11 cellular contexts compared by ENCODE assay signal in the genomic region with DNA sequence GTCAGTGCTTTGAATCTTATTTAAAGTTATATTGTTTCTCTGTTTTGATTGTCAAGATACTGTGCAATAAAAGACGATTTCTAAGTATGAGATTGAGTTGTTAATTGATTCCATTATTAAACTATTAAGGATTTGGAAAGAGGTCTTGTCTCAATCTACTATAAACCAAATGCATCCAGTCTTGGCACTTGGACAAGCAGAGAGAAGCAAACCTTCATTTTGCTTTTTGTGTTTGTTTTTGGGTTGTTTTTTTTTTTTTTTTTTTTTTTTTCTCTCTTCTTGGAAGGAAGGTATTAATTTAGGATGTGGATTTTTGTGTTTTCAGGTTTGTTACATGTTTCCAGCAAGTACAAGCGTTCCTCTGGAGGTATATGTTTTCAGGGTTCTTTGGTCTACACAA. TPM values are rescaled to one million over a fixed set of nuclear protein-coding genes. Genes with fewer than 3 reads are reported as not detected.
DNase-seq lines count a peak whose midpoint lies in the region; ATAC-seq and TF ChIP-seq lines count a peak whose summit lies in the region.
"Had no signal": no experiment of that assay in that cellular context is flagged by ENCODE, and none has a peak within 500 bp of the region (broad histone marks: within the 10 kb centered on the region; RNA-seq: fewer than 3 reads in every experiment).

No MANE protein-coding gene starts in this region.

- no peak for DNase-seq in activated CD4-positive, alpha-beta T cell treated with anti-CD3 and anti-CD28 coated beads, Interleukin-2, amount 10 ng/mL, durations not matched to agents 24 days and 14 days
- no peak for DNase-seq in activated CD4-positive, alpha-beta T cell treated with anti-CD3 and anti-CD28 coated beads, Interleukin-2, amount 50 U/mL, for 48 hours
- DNase-seq in activated T-helper 1 cell treated with anti-CD3 and anti-CD28 coated beads, Interleukin-12 subunit alpha, Interleukin-12 subunit beta, Interleukin-2, Interleukin-4 antibody, amounts not matched to agents 30 ng/mL and 10 ng/mL and 1 ng/mL, durations not matched to agents 14 hours and 24 hours and 36 hours (ENCODE audit: low spot score): no peak
- DNase-seq in immature natural killer cell (no peak), stomach (no peak), thyroid gland (no peak)
- no peak for DNase-seq in activated effector memory CD4-positive, alpha-beta T cell treated with anti-CD3 and anti-CD28 coated beads, Interleukin-2, amount 50 U/mL, for 16 hours
- DNase-seq: cortex of kidney, mesendoderm, NCI-H2081 had no signal

- WGBS in stomach, 5 donors: 59 to 72% (median 67%) methylated on average over 2 of the region's 2 CpGs
- 58 to 64% methylated on average over 2 of the region's 2 CpGs for WGBS in thyroid gland, 2 donors

- peaks cover 2% of the 10 kb centered on the region for H3K36me3 Mint-ChIP-seq in activated CD4-positive, alpha-beta T cell treated with anti-CD3 and anti-CD28 coated beads, Interleukin-2, amount 10 ng/mL, durations not matched to agents 24 days and 14 days (ENCODE audit: low read depth)
- peaks cover 2% of the 10 kb centered on the region for H3K36me3 Mint-ChIP-seq in activated T-helper 1 cell treated with anti-CD3 and anti-CD28 coated beads, Interleukin-12 subunit alpha, Interleukin-12 subunit beta, Interleukin-2, Interleukin-4 antibody, amounts not matched to agents 30 ng/mL and 10 ng/mL and 1 ng/mL, durations not matched to agents 14 hours and 24 hours and 36 hours (ENCODE audit: low read depth)
- peaks cover 0 to 4% (median 0%) of the 10 kb centered on the region in 3 donors for H3K36me3 Mint-ChIP-seq in immature natural killer cell

- TF ChIP-seq CTCF in stomach (IDR thresholded peaks at IDR 0.05) (no peak), thyroid gland (IDR thresholded peaks at IDR 0.05) (no peak)

- H3K27me3 Mint-ChIP-seq in activated CD4-positive, alpha-beta T cell treated with anti-CD3 and anti-CD28 coated beads, Interleukin-2, amount 10 ng/mL, durations not matched to agents 24 days and 14 days: peaks cover 13% of the 10 kb centered on the region
- H3K27me3 Mint-ChIP-seq in activated T-helper 1 cell treated with anti-CD3 and anti-CD28 coated beads, Interleukin-12 subunit alpha, Interleukin-12 subunit beta, Interleukin-2, Interleukin-4 antibody, amounts not matched to agents 30 ng/mL and 10 ng/mL and 1 ng/mL, durations not matched to agents 14 hours and 24 hours and 36 hours (ENCODE audit: insufficient read depth): peaks cover 22% of the 10 kb centered on the region
- peaks cover 13 to 27% (median 22%) of the 10 kb centered on the region in 3 donors for H3K27me3 Mint-ChIP-seq in immature natural killer cell (ENCODE audit: low read depth in 3 of 3)

- H3K4me1 ChIP-seq in stomach (peaks cover 20 to 53% (median 33%) of the 10 kb centered on the region in 4 donors), thyroid gland (peaks cover 20 to 22% of the 10 kb centered on the region in 2 donors)

- no peaks in the 10 kb centered on the region for H3K9me3 Mint-ChIP-seq in activated CD4-positive, alpha-beta T cell treated with anti-CD3 and anti-CD28 coated beads, Interleukin-2, amount 10 ng/mL, durations not matched to agents 24 days and 14 days
- no peaks in the 10 kb centered on the region for H3K9me3 Mint-ChIP-seq in activated T-helper 1 cell treated with anti-CD3 and anti-CD28 coated beads, Interleukin-12 subunit alpha, Interleukin-12 subunit beta, Interleukin-2, Interleukin-4 antibody, amounts not matched to agents 30 ng/mL and 10 ng/mL and 1 ng/mL, durations not matched to agents 14 hours and 24 hours and 36 hours
- no peaks in the 10 kb centered on the region for H3K9me3 Mint-ChIP-seq in immature natural killer cell

- peak overlapping the region; percentile 81 for H3K4me3 Mint-ChIP-seq in activated CD4-positive, alpha-beta T cell treated with anti-CD3 and anti-CD28 coated beads, Interleukin-2, amount 10 ng/mL, durations not matched to agents 24 days and 14 days
- peak overlapping the region; percentile 87 for H3K4me3 Mint-ChIP-seq in activated T-helper 1 cell treated with anti-CD3 and anti-CD28 coated beads, Interleukin-12 subunit alpha, Interleukin-12 subunit beta, Interleukin-2, Interleukin-4 antibody, amounts not matched to agents 30 ng/mL and 10 ng/mL and 1 ng/mL, durations not matched to agents 14 hours and 24 hours and 36 hours
- peak overlapping the region; percentile 86 to 92 (median 90) for H3K4me3 Mint-ChIP-seq in immature natural killer cell

- intact Hi-C loops in activated CD4-positive, alpha-beta T cell treated with anti-CD3 and anti-CD28 coated beads, Interleukin-2, amount 10 ng/mL, durations not matched to agents 24 days and 14 days (cut with micrococcal nuclease): no loop called here
- intact Hi-C loops in activated T-helper 1 cell treated with anti-CD3 and anti-CD28 coated beads, Interleukin-12 subunit alpha, Interleukin-12 subunit beta, Interleukin-2, Interleukin-4 antibody, amounts not matched to agents 30 ng/mL and 10 ng/mL and 1 ng/mL, durations not matched to agents 14 hours and 24 hours and 36 hours (cut with micrococcal nuclease): no loop called here
- intact Hi-C loops in stomach (cut with DNase I; ENCODE audit: low total_unique reads) (no loop called here), thyroid gland (cut with DNase I) (no loop called here)

- TF ChIP-seq POLR2A in stomach (IDR thresholded peaks at IDR 0.05) (no peak), thyroid gland (IDR thresholded peaks at IDR 0.05) (no peak)

- H3K4me1 Mint-ChIP-seq in activated CD4-positive, alpha-beta T cell treated with anti-CD3 and anti-CD28 coated beads, Interleukin-2, amount 10 ng/mL, durations not matched to agents 24 days and 14 days: peaks cover 27% of the 10 kb centered on the region
- peaks cover 28% of the 10 kb centered on the region for H3K4me1 Mint-ChIP-seq in activated T-helper 1 cell treated with anti-CD3 and anti-CD28 coated beads, Interleukin-12 subunit alpha, Interleukin-12 subunit beta, Interleukin-2, Interleukin-4 antibody, amounts not matched to agents 30 ng/mL and 10 ng/mL and 1 ng/mL, durations not matched to agents 14 hours and 24 hours and 36 hours (ENCODE audit: low read depth)
- H3K4me1 Mint-ChIP-seq in immature natural killer cell: peaks cover 25 to 40% of the 10 kb centered on the region in 2 donors

- H3K27ac Mint-ChIP-seq in activated CD4-positive, alpha-beta T cell treated with anti-CD3 and anti-CD28 coated beads, Interleukin-2, amount 10 ng/mL, durations not matched to agents 24 days and 14 days: no peak overlapping the region
- no peak overlapping the region for H3K27ac Mint-ChIP-seq in activated T-helper 1 cell treated with anti-CD3 and anti-CD28 coated beads, Interleukin-12 subunit alpha, Interleukin-12 subunit beta, Interleukin-2, Interleukin-4 antibody, amounts not matched to agents 30 ng/mL and 10 ng/mL and 1 ng/mL, durations not matched to agents 14 hours and 24 hours and 36 hours
- H3K27ac Mint-ChIP-seq in immature natural killer cell: peak overlapping the region in 3 of 6 donors; percentile 40 to 87 (median 77)

- ATAC-seq in HG03139 (IDR thresholded peaks at IDR 0.05; ENCODE audit: unreplicated experiment): no peak

- H3K27ac ChIP-seq in stomach (peak overlapping the region in 1 of 5 donors; percentile 99), thyroid gland (no peak overlapping the region)

- no peaks in the 10 kb centered on the region for H3K36me3 ChIP-seq in stomach
- no peaks in the 10 kb centered on the region for H3K36me3 ChIP-seq in thyroid gland

- H3K27me3 ChIP-seq in stomach (no peaks in the 10 kb centered on the region), thyroid gland (no peaks in the 10 kb centered on the region)

- TF ChIP-seq EP300 in stomach (IDR thresholded peaks at IDR 0.05): no peak

- H3K4me3 ChIP-seq in stomach (peak overlapping the region; percentile 76 to 93 (median 86)), thyroid gland (replicated peaks in 1 of 3) (peak overlapping the region in 1 of 3 donors; percentile 64)

- H3K9me3 ChIP-seq in stomach (no peaks in the 10 kb centered on the region), thyroid gland (no peaks in the 10 kb centered on the region)

RNA-seq across cellular contexts. Expression of a gene that starts 1.6 kb away (rescaled TPM):
- total RNA-seq in activated CD4-positive, alpha-beta T cell treated with anti-CD3 and anti-CD28 coated beads, Interleukin-2, amount 10 ng/mL, durations not matched to agents 24 days and 14 days: 11.2 and 13.5 TPM in 2 replicates
- total RNA-seq in activated T-helper 1 cell treated with anti-CD3 and anti-CD28 coated beads, Interleukin-12 subunit alpha, Interleukin-12 subunit beta, Interleukin-2, Interleukin-4 antibody, amounts not matched to agents 30 ng/mL and 10 ng/mL and 1 ng/mL, durations not matched to agents 14 hours and 24 hours and 36 hours: 11.7 and 12.7 TPM in 2 replicates
- polyA plus RNA-seq in immature natural killer cell (1 to 10 TPM; 1.0 to 3.0 (median 2.5) TPM), stomach (1 to 10 TPM; 2.0 to 2.9 (median 2.1) TPM)
- total RNA-seq in stomach (10 to 100 TPM in 4 of 5 donors, 1 to 10 TPM in 1; 9.8 to 92.0 (median 25.2) TPM), thyroid gland (10 to 100 TPM in 3 of 4 donors, 1 to 10 TPM in 1; 8.4 to 35.3 (median 15.2) TPM)

RNA-seq across cellular contexts. Expression of a gene that starts 42.1 kb away (rescaled TPM):
- 14.5 and 18.9 TPM in 2 replicates for total RNA-seq in activated CD4-positive, alpha-beta T cell treated with anti-CD3 and anti-CD28 coated beads, Interleukin-2, amount 10 ng/mL, durations not matched to agents 24 days and 14 days
- total RNA-seq in activated T-helper 1 cell treated with anti-CD3 and anti-CD28 coated beads, Interleukin-12 subunit alpha, Interleukin-12 subunit beta, Interleukin-2, Interleukin-4 antibody, amounts not matched to agents 30 ng/mL and 10 ng/mL and 1 ng/mL, durations not matched to agents 14 hours and 24 hours and 36 hours: 15.2 and 18.3 TPM in 2 replicates
- polyA plus RNA-seq in immature natural killer cell (10 to 100 TPM in 2 of 3 donors, 1 to 10 TPM in 1; 5.9 to 13.4 (median 10.2) TPM), stomach (1 to 10 TPM; 4.4 to 7.0 (median 6.2) TPM)
- total RNA-seq in stomach (10 to 100 TPM; 21.0 to 45.7 (median 37.1) TPM), thyroid gland (10 to 100 TPM; 23.1 to 33.3 (median 27.2) TPM)
